ENCODE assay signal across 24 cellular contexts in genomic region chr10:119908201-119908600, GRCh38.
"Had no signal": no experiment of that assay in that cellular context is flagged by ENCODE, and none has a peak within 500 bp of the region (broad histone marks: within the 10 kb centered on the region; RNA-seq: fewer than 3 reads in every experiment).

No MANE protein-coding gene starts in this region.

- H3K9ac ChIP-seq: neural progenitor cell had no signal

- H3K4me1 ChIP-seq: body of pancreas, neural progenitor cell, sigmoid colon, spleen, upper lobe of left lung had no signal

- H3K4me3 Mint-ChIP-seq: activated T-cell treated with anti-CD3 and anti-CD28 coated beads, Interleukin-2, amount 50 U/mL, for 4 hours; immature natural killer cell; naive thymus-derived CD4-positive, alpha-beta T cell; neural progenitor cell had no signal

- ATAC-seq: activated T-cell treated with anti-CD3 and anti-CD28 coated beads, Interleukin-2, amount 50 U/mL, for 4 hours; body of pancreas; left lobe of liver; naive thymus-derived CD4-positive, alpha-beta T cell; stimulated activated naive CD8-positive, alpha-beta T cell treated with anti-CD3 and anti-CD28 coated beads, Interleukin-15, Interleukin-2, amounts not matched to agents 100 U/mL and 50 U/mL, for 24 hours had no signal

- H3K27ac ChIP-seq: body of pancreas, hepatocyte, neural progenitor cell, spleen, upper lobe of left lung had no signal

- DNase-seq: activated CD4-positive, alpha-beta T cell treated with anti-CD3 and anti-CD28 coated beads for 1 hour; activated CD8-positive, alpha-beta memory T cell treated with anti-CD3 and anti-CD28 coated beads for 24 hours; activated CD8-positive, alpha-beta memory T cell treated with anti-CD3 and anti-CD28 coated beads, Interleukin-2, amount 50 U/mL, for 4 hours; activated naive CD4-positive, alpha-beta T cell treated with Interleukin-2 at 50 U/mL for 16 hours; activated T-cell treated with anti-CD3 and anti-CD28 coated beads, Interleukin-2, amount 50 U/mL, for 4 hours; body of pancreas; caudate nucleus; dermis blood vessel endothelial cell; effector CD8-positive, alpha-beta T cell; erythroblast; glutamatergic neuron; immature natural killer cell; naive thymus-derived CD4-positive, alpha-beta T cell; posterior cingulate gyrus; retina; sigmoid colon; spleen; stimulated activated CD4-positive, alpha-beta T cell treated with anti-CD3 and anti-CD28 coated beads, Interleukin-4, amount 100 ng/mL, for 1 hour; stimulated activated naive CD8-positive, alpha-beta T cell treated with anti-CD3 and anti-CD28 coated beads, Interleukin-15, Interleukin-2, amounts not matched to agents 100 U/mL and 50 U/mL, for 24 hours; T-helper 9 cell; upper lobe of left lung had no signal

- H3K4me2 ChIP-seq: hepatocyte, neural progenitor cell had no signal

- H3K4me1 Mint-ChIP-seq: neural progenitor cell had no signal

- H3K4me3 ChIP-seq: body of pancreas, hepatocyte, neural progenitor cell, sigmoid colon, spleen, upper lobe of left lung had no signal

- H3K27me3 ChIP-seq: body of pancreas, hepatocyte, neural progenitor cell, sigmoid colon, spleen, upper lobe of left lung had no signal

- H3K27ac Mint-ChIP-seq: neural progenitor cell had no signal

- H2AFZ ChIP-seq: hepatocyte, neural progenitor cell had no signal

- H3K27me3 Mint-ChIP-seq: naive thymus-derived CD4-positive, alpha-beta T cell had no signal

- H3K9me3 ChIP-seq: body of pancreas, sigmoid colon, spleen, upper lobe of left lung had no signal

- H3K9me3 Mint-ChIP-seq: activated T-cell treated with anti-CD3 and anti-CD28 coated beads, Interleukin-2, amount 50 U/mL, for 4 hours; immature natural killer cell; naive thymus-derived CD4-positive, alpha-beta T cell; neural progenitor cell had no signal
